8 cellular contexts compared by ENCODE assay signal in genomic region chr17:47099987-47100711, GRCh38.
DNase-seq lines count a peak whose midpoint lies in the region; ATAC-seq and TF ChIP-seq lines count a peak whose summit lies in the region.

No MANE protein-coding gene starts in this region.

- H3K4me1 ChIP-seq in CD4-positive, alpha-beta memory T cell (ENCODE audit: insufficient read depth, low read length) = peaks cover 17% of the 10 kb centered on the region
- H3K4me1 ChIP-seq in ectodermal cell (ENCODE audit: control insufficient read depth, insufficient read depth, low read length) (no peaks in the 10 kb centered on the region), lower lobe of right lung (peaks cover 14% of the 10 kb centered on the region)

- no peaks in the 10 kb centered on the region for H3K27me3 Mint-ChIP-seq in CD4-positive, alpha-beta memory T cell
- H3K27me3 Mint-ChIP-seq in activated CD4-positive, alpha-beta memory T cell treated with anti-CD3 and anti-CD28 coated beads, Interleukin-2, amount 10 ng/mL, durations not matched to agents 7 days and 5 days = no peaks in the 10 kb centered on the region

- peak overlapping the region; percentile 77 to 88 for H3K4me3 ChIP-seq in CD4-positive, alpha-beta memory T cell (ENCODE audit: low read length in 2 of 2)
- H3K4me3 ChIP-seq in ectodermal cell (ENCODE audit: insufficient read depth, low read depth, low read length) (peak overlapping the region; percentile 76), lower lobe of right lung (peak overlapping the region; percentile 85)

- H3K9me3 ChIP-seq in CD4-positive, alpha-beta memory T cell (ENCODE audit: control insufficient read depth in 1 of 2, low read length in 2 of 2) = no peaks in the 10 kb centered on the region
- H3K9me3 ChIP-seq in ectodermal cell (ENCODE audit: control insufficient read depth, low read length) (no peaks in the 10 kb centered on the region), lower lobe of right lung (no peaks in the 10 kb centered on the region)

- peaks cover 3 to 9% of the 10 kb centered on the region in 2 donors for H3K36me3 Mint-ChIP-seq in CD4-positive, alpha-beta memory T cell
- peaks cover 5% of the 10 kb centered on the region for H3K36me3 Mint-ChIP-seq in activated CD4-positive, alpha-beta memory T cell treated with anti-CD3 and anti-CD28 coated beads, Interleukin-2, amount 10 ng/mL, durations not matched to agents 7 days and 5 days (ENCODE audit: low read depth)

- no peaks in the 10 kb centered on the region for H3K9me3 Mint-ChIP-seq in CD4-positive, alpha-beta memory T cell
- H3K9me3 Mint-ChIP-seq in activated CD4-positive, alpha-beta memory T cell treated with anti-CD3 and anti-CD28 coated beads, Interleukin-2, amount 10 ng/mL, durations not matched to agents 7 days and 5 days = no peaks in the 10 kb centered on the region

- H3K27ac ChIP-seq in CD4-positive, alpha-beta memory T cell (ENCODE audit: low read depth, low read length) = peak overlapping the region; percentile 71
- H3K27ac ChIP-seq in ectodermal cell (ENCODE audit: insufficient read depth, low read depth, low read length, poor library complexity, severe bottlenecking) = no peak overlapping the region
- H3K27ac ChIP-seq in lower lobe of right lung = peak overlapping the region; percentile 84

- ATAC-seq in GM19455 (IDR thresholded peaks at IDR 0.05; ENCODE audit: unreplicated experiment) = peak; percentile 93
- ATAC-seq in lower lobe of right lung = peak; percentile 99 to 100

- H3K4me3 Mint-ChIP-seq in CD4-positive, alpha-beta memory T cell = peak overlapping the region; percentile 97 to 100 (median 100)
- peak overlapping the region; percentile 100 for H3K4me3 Mint-ChIP-seq in activated CD4-positive, alpha-beta memory T cell treated with anti-CD3 and anti-CD28 coated beads, Interleukin-2, amount 10 ng/mL, durations not matched to agents 7 days and 5 days

- WGBS in ectodermal cell, 2 experiments = 0 to 1% methylated on average over 36 to 38 of the region's 42 CpGs

- POLR2A ChIA-PET in CD4-positive, alpha-beta memory T cell (lab: Charles Lee; ENCODE audit: partially characterized antibody) = interaction anchor here (1.1 kb wide), 2 partner anchors 21 to 33 kb away, joined by 3 read pairs; no protein-coding TSS in a partner anchor
- POLR2A ChIA-PET in activated CD4-positive, alpha-beta memory T cell treated with anti-CD3 and anti-CD28 coated beads, Interleukin-2, amount 10 ng/mL, durations not matched to agents 7 days and 5 days (lab: Charles Lee) = interaction anchor here (0.6 to 2.1 kb wide), 3 partner anchors 26 to 549 kb away, joined by 3 to 7 read pairs (median 3); no protein-coding TSS in a partner anchor

- TF ChIP-seq CTCF in lower lobe of right lung (IDR thresholded peaks at IDR 0.05) = no peak

- intact Hi-C loops in CD4-positive, alpha-beta memory T cell (cut with micrococcal nuclease) = loop anchor here (2.0 kb wide), 1 partner anchor 33 kb away; no protein-coding TSS in a partner anchor
- intact Hi-C loops in lower lobe of right lung (cut with DNase I) = no loop called here

- no peaks in the 10 kb centered on the region for H3K36me3 ChIP-seq in CD4-positive, alpha-beta memory T cell (ENCODE audit: insufficient read depth, low read length)
- no peaks in the 10 kb centered on the region for H3K36me3 ChIP-seq in ectodermal cell (ENCODE audit: control insufficient read depth, insufficient read depth, low read length)
- H3K36me3 ChIP-seq in lower lobe of right lung = no peaks in the 10 kb centered on the region

- peak overlapping the region; percentile 76 to 100 (median 99) for H3K27ac Mint-ChIP-seq in CD4-positive, alpha-beta memory T cell
- peak overlapping the region; percentile 93 for H3K27ac Mint-ChIP-seq in activated CD4-positive, alpha-beta memory T cell treated with anti-CD3 and anti-CD28 coated beads, Interleukin-2, amount 10 ng/mL, durations not matched to agents 7 days and 5 days

- no peaks in the 10 kb centered on the region for H3K27me3 ChIP-seq in CD4-positive, alpha-beta memory T cell (ENCODE audit: insufficient read depth, low read length)
- H3K27me3 ChIP-seq in ectodermal cell (ENCODE audit: control insufficient read depth, insufficient read depth, low read length, poor library complexity, severe bottlenecking) = no peaks in the 10 kb centered on the region
- H3K27me3 ChIP-seq in lower lobe of right lung (ENCODE audit: low read depth) = no peaks in the 10 kb centered on the region

- CTCF ChIA-PET in CD4-positive, alpha-beta memory T cell (lab: Charles Lee; ENCODE audit: partially characterized antibody) = no interaction called here
- CTCF ChIA-PET in activated CD4-positive, alpha-beta memory T cell treated with anti-CD3 and anti-CD28 coated beads, Interleukin-2, amount 10 ng/mL, durations not matched to agents 7 days and 5 days (lab: Charles Lee) = no interaction called here

- peak; percentile 86 to 93 (median 89) for DNase-seq in CD4-positive, alpha-beta memory T cell
- DNase-seq in HK-2 (ENCODE audit: unreplicated experiment) = peak; percentile 90
- peak; percentile 75 for DNase-seq in NCI-H82 treated with DMSO at 0.1 percent for 48 hours (lab: John Stamatoyannopoulos, UW; ENCODE audit: unreplicated experiment)
- peak; percentile 94 for DNase-seq in activated CD4-positive, alpha-beta memory T cell treated with anti-CD3 and anti-CD28 coated beads, Interleukin-2, amount 10 ng/mL, durations not matched to agents 7 days and 5 days
- DNase-seq in lower lobe of right lung = peak; percentile 91
- DNase-seq in stimulated activated CD4-positive, alpha-beta T cell treated with anti-CD3 and anti-CD28 coated beads, TNF-alpha, amount 100 ng/mL, for 1 hour (ENCODE audit: low read depth in 3 of 3, low spot score in 1 of 3) = peak; percentile 67 to 88 (median 85)

- peaks cover 14 to 33% (median 23%) of the 10 kb centered on the region in 4 donors for H3K4me1 Mint-ChIP-seq in CD4-positive, alpha-beta memory T cell
- H3K4me1 Mint-ChIP-seq in activated CD4-positive, alpha-beta memory T cell treated with anti-CD3 and anti-CD28 coated beads, Interleukin-2, amount 10 ng/mL, durations not matched to agents 7 days and 5 days = peaks cover 20% of the 10 kb centered on the region
